ENCODE assay signal across 17 cellular contexts in genomic region chr10:86047588-86047987, GRCh38.
DNase-seq lines count a peak whose midpoint lies in the region; ATAC-seq and TF ChIP-seq lines count a peak whose summit lies in the region.
"Had no signal": no experiment of that assay in that cellular context is flagged by ENCODE, and none has a peak within 500 bp of the region (broad histone marks: within the 10 kb centered on the region; RNA-seq: fewer than 3 reads in every experiment).

No MANE protein-coding gene starts in this region.

- intact Hi-C loops in A673 (cut with micrococcal nuclease; ENCODE audit: unreplicated experiment), result no loop called here

- H3K9me3 ChIP-seq in A673 (ENCODE audit: low read depth, low read length, poor library complexity, severe bottlenecking), result peaks cover 3% of the 10 kb centered on the region
- H3K9me3 ChIP-seq: SJCRH30 had no signal

- CTCF ChIA-PET in activated CD8-positive, alpha-beta memory T cell treated with anti-CD3 and anti-CD28 coated beads, Interleukin-2, amount 10 ng/mL, durations not matched to agents 7 days and 5 days (lab: Charles Lee), result no interaction called here
- CTCF ChIA-PET in A673 (lab: Charles Lee), result no interaction called here

- H3K4me1 ChIP-seq in A673 (ENCODE audit: insufficient read depth, low read length, poor library complexity, severe bottlenecking), result no peaks in the 10 kb centered on the region
- H3K4me1 ChIP-seq: SJCRH30 had no signal

- POLR2A ChIA-PET in A673 (lab: Charles Lee; ENCODE audit: low non-redundant PET), result no interaction called here

- peaks cover 23% of the 10 kb centered on the region for H3K27me3 ChIP-seq in A673 (replicated peaks; ENCODE audit: insufficient read depth, low read depth, low read length, poor library complexity)
- H3K27me3 ChIP-seq: brain microvascular endothelial cell, SJCRH30 had no signal

- ATAC-seq in activated CD8-positive, alpha-beta memory T cell treated with anti-CD3 and anti-CD28 coated beads, Interleukin-2, amount 10 ng/mL, durations not matched to agents 7 days and 5 days, result peak; percentile 84
- peak; percentile 50 for ATAC-seq in GM19351 (IDR thresholded peaks at IDR 0.05; ENCODE audit: unreplicated experiment)
- peak; percentile 85 to 86 for ATAC-seq in activated T-cell treated with anti-CD3 and anti-CD28 coated beads, Interleukin-2, amount 50 U/mL, for 4 hours

- H3K27ac ChIP-seq in A673 (ENCODE audit: low read depth, low read length, poor library complexity, severe bottlenecking), result no peak overlapping the region
- H3K27ac ChIP-seq: brain microvascular endothelial cell, SJCRH30 had no signal

- H3K4me3 ChIP-seq in A673 (ENCODE audit: low read depth, low read length, poor library complexity, severe bottlenecking), result no peak overlapping the region
- H3K4me3 ChIP-seq: SJCRH30 had no signal

- H3K9me3 Mint-ChIP-seq in activated CD8-positive, alpha-beta memory T cell treated with anti-CD3 and anti-CD28 coated beads, Interleukin-2, amount 10 ng/mL, durations not matched to agents 7 days and 5 days (ENCODE audit: low read depth), result no peaks in the 10 kb centered on the region
- no peaks in the 10 kb centered on the region for H3K9me3 Mint-ChIP-seq in activated T-cell treated with anti-CD3 and anti-CD28 coated beads, Interleukin-2, amount 50 U/mL, for 4 hours
- H3K9me3 Mint-ChIP-seq in osteocyte (ENCODE audit: unreplicated experiment) (peaks cover 12% of the 10 kb centered on the region), mesothelial cell of epicardium (peaks cover 3% of the 10 kb centered on the region)
- H3K9me3 Mint-ChIP-seq: natural killer cell treated with Interleukin-12 subunit alpha and Interleukin-12 subunit beta and Interleukin-15 and Interleukin-18, amount 100 ng/mL, for 72 hours; type B pancreatic cell had no signal

- H3K36me3 Mint-ChIP-seq in activated CD8-positive, alpha-beta memory T cell treated with anti-CD3 and anti-CD28 coated beads, Interleukin-2, amount 10 ng/mL, durations not matched to agents 7 days and 5 days, result no peaks in the 10 kb centered on the region
- H3K36me3 Mint-ChIP-seq in activated T-cell treated with anti-CD3 and anti-CD28 coated beads, Interleukin-2, amount 50 U/mL, for 4 hours (ENCODE audit: insufficient read depth), result no peaks in the 10 kb centered on the region
- no peaks in the 10 kb centered on the region for H3K36me3 Mint-ChIP-seq in osteocyte (ENCODE audit: unreplicated experiment)
- H3K36me3 Mint-ChIP-seq in mesothelial cell of epicardium, result no peaks in the 10 kb centered on the region
- H3K36me3 Mint-ChIP-seq: immature natural killer cell; natural killer cell treated with Interleukin-12 subunit alpha and Interleukin-12 subunit beta and Interleukin-15 and Interleukin-18, amount 100 ng/mL, for 72 hours; type B pancreatic cell had no signal

- peaks cover 43% of the 10 kb centered on the region for H3K27me3 Mint-ChIP-seq in activated CD8-positive, alpha-beta memory T cell treated with anti-CD3 and anti-CD28 coated beads, Interleukin-2, amount 10 ng/mL, durations not matched to agents 7 days and 5 days
- peaks cover 17% of the 10 kb centered on the region for H3K27me3 Mint-ChIP-seq in activated T-cell treated with anti-CD3 and anti-CD28 coated beads, Interleukin-2, amount 50 U/mL, for 4 hours (ENCODE audit: low read depth)
- no peaks in the 10 kb centered on the region for H3K27me3 Mint-ChIP-seq in osteocyte (ENCODE audit: unreplicated experiment)
- peaks cover 14% of the 10 kb centered on the region for H3K27me3 Mint-ChIP-seq in mesothelial cell of epicardium (ENCODE audit: low read depth)
- H3K27me3 Mint-ChIP-seq: type B pancreatic cell had no signal

- no TSS peak for BruUV-seq in A673 (replicated peaks; lab: Mats Ljungman, UMichigan)

- TF ChIP-seq CTCF in osteocyte (IDR thresholded peaks at IDR 0.05), result no peak
- TF ChIP-seq CTCF in A673 (conservative IDR thresholded peaks at IDR 0.05; ENCODE audit: low read depth, low read length), result no peak
- no peak for TF ChIP-seq CTCF in mesothelial cell of epicardium (IDR thresholded peaks at IDR 0.05; ENCODE audit: unreplicated experiment)

- DNase-seq in activated CD8-positive, alpha-beta memory T cell treated with anti-CD3 and anti-CD28 coated beads, Interleukin-2, amount 10 ng/mL, durations not matched to agents 7 days and 5 days, result peak; percentile 46
- no peak for DNase-seq in activated CD8-positive, alpha-beta memory T cell treated with anti-CD3 and anti-CD28 coated beads for 24 hours
- no peak for DNase-seq in activated T-cell treated with anti-CD3 and anti-CD28 coated beads, Interleukin-2, amount 50 U/mL, for 4 hours
- peak in 2 of 3 donors; percentile 3 to 8 for DNase-seq in stimulated activated CD4-positive, alpha-beta T cell treated with anti-CD3 and anti-CD28 coated beads, TNF-alpha, amount 100 ng/mL, for 48 hours (ENCODE audit: low read depth in 3 of 3)
- DNase-seq in osteocyte (ENCODE audit: extremely low spot score, unreplicated experiment) (no peak), A673 (ENCODE audit: low spot score) (no peak), mesothelial cell of epicardium (ENCODE audit: low spot score in 2 of 2, unreplicated experiment in 2 of 2) (no peak)
- DNase-seq: activated naive CD4-positive, alpha-beta T cell treated with anti-CD3 and anti-CD28 coated beads, Interleukin-2, amount 50 U/mL, for 16 hours; brain microvascular endothelial cell; GF-D8; immature natural killer cell; NCI-H1105 treated with DMSO at 0.1 percent for 48 hours; SJCRH30; T1000 had no signal

- no peak overlapping the region for H3K4me3 Mint-ChIP-seq in activated CD8-positive, alpha-beta memory T cell treated with anti-CD3 and anti-CD28 coated beads, Interleukin-2, amount 10 ng/mL, durations not matched to agents 7 days and 5 days
- H3K4me3 Mint-ChIP-seq in activated T-cell treated with anti-CD3 and anti-CD28 coated beads, Interleukin-2, amount 50 U/mL, for 4 hours, result no peak overlapping the region
- H3K4me3 Mint-ChIP-seq in osteocyte (ENCODE audit: unreplicated experiment) (no peak overlapping the region), mesothelial cell of epicardium (no peak overlapping the region)
- H3K4me3 Mint-ChIP-seq: immature natural killer cell; natural killer cell treated with Interleukin-12 subunit alpha and Interleukin-12 subunit beta and Interleukin-15 and Interleukin-18, amount 100 ng/mL, for 72 hours; type B pancreatic cell had no signal

- H3K36me3 ChIP-seq in A673 (ENCODE audit: insufficient read depth, low read length, poor library complexity, severe bottlenecking), result no peaks in the 10 kb centered on the region
- H3K36me3 ChIP-seq: brain microvascular endothelial cell, SJCRH30 had no signal

- H3K4me1 Mint-ChIP-seq in activated CD8-positive, alpha-beta memory T cell treated with anti-CD3 and anti-CD28 coated beads, Interleukin-2, amount 10 ng/mL, durations not matched to agents 7 days and 5 days, result peaks cover 21% of the 10 kb centered on the region
- peaks cover 18% of the 10 kb centered on the region for H3K4me1 Mint-ChIP-seq in activated T-cell treated with anti-CD3 and anti-CD28 coated beads, Interleukin-2, amount 50 U/mL, for 4 hours (ENCODE audit: low read depth)
- H3K4me1 Mint-ChIP-seq in osteocyte (ENCODE audit: unreplicated experiment) (no peaks in the 10 kb centered on the region), mesothelial cell of epicardium (no peaks in the 10 kb centered on the region)
- H3K4me1 Mint-ChIP-seq: immature natural killer cell had no signal

- H3K27ac Mint-ChIP-seq in activated CD8-positive, alpha-beta memory T cell treated with anti-CD3 and anti-CD28 coated beads, Interleukin-2, amount 10 ng/mL, durations not matched to agents 7 days and 5 days, result no peak overlapping the region
- H3K27ac Mint-ChIP-seq in osteocyte (ENCODE audit: unreplicated experiment), result no peak overlapping the region
- H3K27ac Mint-ChIP-seq in mesothelial cell of epicardium, result no peak overlapping the region
- H3K27ac Mint-ChIP-seq: immature natural killer cell; natural killer cell treated with Interleukin-12 subunit alpha and Interleukin-12 subunit beta and Interleukin-15 and Interleukin-18, amount 100 ng/mL, for 72 hours; type B pancreatic cell had no signal

Comparison
In these comparisons a context has a peak if more than half of its experiments do, and no peak if none do; other contexts are left out.
1. DNase-seq: peak in activated CD8-positive, alpha-beta memory T cell treated with anti-CD3 and anti-CD28 coated beads, Interleukin-2, amount 10 ng/mL, durations not matched to agents 7 days and 5 days (single experiment) and stimulated activated CD4-positive, alpha-beta T cell treated with anti-CD3 and anti-CD28 coated beads, TNF-alpha, amount 100 ng/mL, for 48 hours (2 of 3); none in activated CD8-positive, alpha-beta memory T cell treated with anti-CD3 and anti-CD28 coated beads for 24 hours (single experiment), activated T-cell treated with anti-CD3 and anti-CD28 coated beads, Interleukin-2, amount 50 U/mL, for 4 hours (single experiment), osteocyte (single experiment), A673 (single experiment) and mesothelial cell of epicardium (0 of 2).
2. Peak in every context shown above with its lines, with median percentiles within 50 percentile points of each other: ATAC-seq.